Comparison of ENCODE assay signal across 1 cellular context in the genomic region with DNA sequence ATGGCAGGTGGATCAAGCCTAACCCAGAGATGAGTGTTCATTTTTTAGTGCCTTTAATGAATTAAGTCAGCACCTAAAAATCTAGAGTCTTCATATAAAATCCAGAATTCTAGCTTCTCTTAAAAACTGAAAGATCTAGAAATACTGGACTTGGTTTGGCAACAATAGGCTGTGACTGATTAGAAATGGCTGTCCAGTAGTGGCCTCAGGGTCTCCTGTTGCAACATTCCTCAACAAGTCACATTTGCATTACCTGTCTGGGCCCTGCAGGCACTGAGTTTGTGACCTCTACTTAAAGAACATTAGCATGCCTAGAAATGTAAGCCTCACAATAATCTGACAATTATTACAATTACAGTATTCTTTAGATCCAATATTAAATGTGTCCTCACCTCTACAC.
A peak's percentile ranks its signal among the peaks of the same experiment; 100 is the strongest.
TF ChIP-seq lines count a peak whose summit lies in the region.

No MANE protein-coding gene starts in this region.

TF ChIP-seq in H1, 55 proteins besides CTCF, POLR2A, EP300 and RAD21:
- TF ChIP-seq NRF1 (IDR thresholded peaks at IDR 0.05; ENCODE audit: low read depth, low read length), result no peak
- TF ChIP-seq CEBPB (IDR thresholded peaks at IDR 0.05; ENCODE audit: low read depth, low read length), result peak; percentile 66; the same call in 1 of the 2 replicates
